ENCODE assay signal across 9 cellular contexts in genomic region chr12:57240069-57240921, GRCh38. TPM values are rescaled to one million over a fixed set of nuclear protein-coding genes. Genes with fewer than 3 reads are reported as not detected.
DNase-seq lines count a peak whose midpoint lies in the region; ATAC-seq, FAIRE-seq and TF ChIP-seq lines count a peak whose summit lies in the region.
"Had no signal": no experiment of that assay in that cellular context is flagged by ENCODE, and none has a peak within 500 bp of the region (broad histone marks: within the 10 kb centered on the region; RNA-seq: fewer than 3 reads in every experiment).

No MANE protein-coding gene starts in this region.

- peak; percentile 2 for TF ChIP-seq CTCF in NB4 (IDR thresholded peaks at IDR 0.05; ENCODE audit: low read depth, low read length)
- no peak for TF ChIP-seq CTCF in brain (conservative IDR thresholded peaks at IDR 0.05)

- H3K27me3 Mint-ChIP-seq in T-helper 17 cell (peaks cover 82% of the 10 kb centered on the region), brain (peaks cover 67% of the 10 kb centered on the region)

- peaks cover 66% of the 10 kb centered on the region for H3K4me1 Mint-ChIP-seq in T-helper 17 cell
- H3K4me1 Mint-ChIP-seq in brain = peaks cover 90% of the 10 kb centered on the region

- TF ChIP-seq POLR2A in GM12892 (IDR thresholded peaks at IDR 0.05; ENCODE audit: low read depth, low read length) = no peak
- TF ChIP-seq POLR2A in NB4 (IDR thresholded peaks at IDR 0.05; ENCODE audit: extremely low read depth, insufficient read length) = no peak

- peaks cover 2% of the 10 kb centered on the region for H3K36me3 Mint-ChIP-seq in T-helper 17 cell (ENCODE audit: low read depth)
- H3K36me3 Mint-ChIP-seq in brain = no peaks in the 10 kb centered on the region

- ATAC-seq in T-helper 17 cell = peak; percentile 70
- no peak for ATAC-seq in GM21825 (IDR thresholded peaks at IDR 0.05; ENCODE audit: unreplicated experiment)
- ATAC-seq in HG02840 (IDR thresholded peaks at IDR 0.05; ENCODE audit: low FRiP score, unreplicated experiment) = no peak

- peak overlapping the region; percentile 98 for H3K4me3 Mint-ChIP-seq in T-helper 17 cell
- peak overlapping the region; percentile 84 to 92 (median 88) for H3K4me3 Mint-ChIP-seq in brain

- peaks cover 0 to 3% (median 0%) of the 10 kb centered on the region in 5 experiments for H3K9me3 Mint-ChIP-seq in brain

- DNase-seq in GM12892 (ENCODE audit: insufficient read length) (peak; percentile 48), NB4 (ENCODE audit: low read depth) (peak; percentile 62), T-helper 17 cell (peak; percentile 54 to 61 (median 55)), iris pigment epithelial cell (ENCODE audit: low read depth) (peak; percentile 41)
- peak; percentile 86 for DNase-seq in stimulated activated CD4-positive, alpha-beta T cell treated with anti-CD3 and anti-CD28 coated beads, Interleukin-15, amount 100 ng/mL, for 24 hours

- H3K4me3 ChIP-seq in NB4 (ENCODE audit: low read depth, low read length) = no peak overlapping the region

- FAIRE-seq in GM12892 (lab: Jason Lieb, UNC) = peak; percentile 92
- FAIRE-seq: islet of Langerhans had no signal

- H3K27ac Mint-ChIP-seq in T-helper 17 cell (peak overlapping the region; percentile 87), brain (peak overlapping the region; percentile 92 to 99 (median 98))

- no peaks in the 10 kb centered on the region for H3K9me3 ChIP-seq in T-helper 17 cell (ENCODE audit: control insufficient read depth, low read length, poor library complexity, severe bottlenecking)

RNA-seq across cellular contexts. Expression of gene STAC3, which starts 10.7 kb away (rescaled TPM):
- polyA plus RNA-seq in GM12892 (2012; ENCODE audit: missing spikeins) = 4.4 TPM
- 1 to 10 TPM; 1.6 to 1.9 TPM for total RNA-seq in T-helper 17 cell
- 1.9 TPM for polyA plus RNA-seq in brain (ENCODE audit: insufficient read depth, low read depth, low replicate concordance)

RNA-seq across cellular contexts. Expression of gene SHMT2, which starts 10.8 kb away (rescaled TPM):
- polyA plus RNA-seq in GM12892 (2012; ENCODE audit: missing spikeins) = 151 TPM
- total RNA-seq in T-helper 17 cell = 10 to 100 TPM; 28.8 to 36.9 TPM
- polyA plus RNA-seq in brain (ENCODE audit: insufficient read depth, low read depth, low replicate concordance) = 394 TPM

RNA-seq across cellular contexts. Expression of gene NXPH4, which starts 23.7 kb away (rescaled TPM):
- polyA plus RNA-seq in GM12892 (2012; ENCODE audit: missing spikeins) = not detected
- not detected for total RNA-seq in T-helper 17 cell
- polyA plus RNA-seq in brain (ENCODE audit: insufficient read depth, low read depth, low replicate concordance) = 41.8 TPM
